15 cellular contexts compared by ENCODE assay signal in genomic region chr12:12685305-12685704, GRCh38. TPM values are rescaled to one million over a fixed set of nuclear protein-coding genes. Genes with fewer than 3 reads are reported as not detected.
DNase-seq lines count a peak whose midpoint lies in the region; ATAC-seq, FAIRE-seq and TF ChIP-seq lines count a peak whose summit lies in the region.
"Had no signal": no experiment of that assay in that cellular context is flagged by ENCODE, and none has a peak within 500 bp of the region (broad histone marks: within the 10 kb centered on the region; RNA-seq: fewer than 3 reads in every experiment).

No MANE protein-coding gene starts in this region.

- WGBS in mesendoderm (ENCODE audit: extremely low coverage, insufficient coverage, low lambda C conversion rate) = no CpG with 5 or more reads among the region's 4 CpGs

- H3K4me1 ChIP-seq in astrocyte (ENCODE audit: insufficient read depth, low read length) (peaks cover 3% of the 10 kb centered on the region), mesendoderm (ENCODE audit: control insufficient read depth, low read depth, low read length) (peaks cover 4% of the 10 kb centered on the region)
- H3K4me1 ChIP-seq: HAP-1 had no signal

- peaks cover 4% of the 10 kb centered on the region for H3K79me1 ChIP-seq in mesendoderm (ENCODE audit: low read length)

- DNase-seq in DMS79 treated with DMSO at 0.1 percent for 48 hours (lab: John Stamatoyannopoulos, UW) = peak; percentile 87
- peak; percentile 54 for DNase-seq in NCI-H1417 treated with DMSO at 0.1 percent for 48 hours (lab: John Stamatoyannopoulos, UW)
- DNase-seq in astrocyte (ENCODE audit: low read depth) = no peak
- DNase-seq in mesendoderm = peak; percentile 64
- DNase-seq in nephron progenitor cell = no peak
- DNase-seq in RKO (ENCODE audit: low spot score) = no peak
- no peak for DNase-seq in NK-92 treated with Interleukin-12 subunit alpha and Interleukin-12 subunit beta, amount 100 ng/mL, for 24 hours (lab: John Stamatoyannopoulos, UW)
- DNase-seq: activated CD4-positive, alpha-beta T cell treated with anti-CD3 and anti-CD28 coated beads, Interleukin-2, amount 50 U/mL, for 4 hours; activated gamma-delta T cell; MM.1S; T-helper 9 cell had no signal

- H3K9me3 ChIP-seq in astrocyte (ENCODE audit: insufficient read depth, low read depth, low read length) = no peaks in the 10 kb centered on the region
- H3K9me3 ChIP-seq: HAP-1 had no signal

- no peak for ATAC-seq in HG02610 (IDR thresholded peaks at IDR 0.05; ENCODE audit: unreplicated experiment)

- H3K79me2 ChIP-seq in astrocyte (ENCODE audit: insufficient read depth, low read length) (no peaks in the 10 kb centered on the region), mesendoderm (ENCODE audit: control insufficient read depth, insufficient read depth, low read length) (no peaks in the 10 kb centered on the region)

- no peak overlapping the region for H3K4ac ChIP-seq in mesendoderm (ENCODE audit: low read depth, low read length)

- H4K20me1 ChIP-seq in astrocyte (ENCODE audit: insufficient read depth, low read length) = no peaks in the 10 kb centered on the region

- H3K4me2 ChIP-seq in astrocyte (ENCODE audit: low read length) (no peak overlapping the region), mesendoderm (ENCODE audit: low read length) (no peak overlapping the region)

- H3K4me3 ChIP-seq in astrocyte (ENCODE audit: insufficient read depth, low read depth, low read length) (no peak overlapping the region), mesendoderm (ENCODE audit: low read length) (no peak overlapping the region)
- H3K4me3 ChIP-seq: HAP-1 had no signal

- no peak for FAIRE-seq in astrocyte (lab: Jason Lieb, UNC)

- H3K36me3 ChIP-seq in astrocyte (ENCODE audit: insufficient read depth, low read length) (no peaks in the 10 kb centered on the region), mesendoderm (ENCODE audit: control insufficient read depth, insufficient read depth, low read length) (no peaks in the 10 kb centered on the region)
- H3K36me3 ChIP-seq: HAP-1 had no signal

- TF ChIP-seq CTCF in astrocyte (IDR thresholded peaks at IDR 0.05; ENCODE audit: insufficient read depth, low read depth, low read length) (no peak), nephron progenitor cell (IDR thresholded peaks at IDR 0.05) (no peak)

- H3K27me3 Mint-ChIP-seq in astrocyte (ENCODE audit: low read depth, unreplicated experiment) (no peaks in the 10 kb centered on the region), nephron progenitor cell (ENCODE audit: low read depth, poor library complexity) (no peaks in the 10 kb centered on the region)

- H3K36me3 Mint-ChIP-seq in astrocyte (ENCODE audit: low read depth, unreplicated experiment) (no peaks in the 10 kb centered on the region), nephron progenitor cell (ENCODE audit: low read depth) (no peaks in the 10 kb centered on the region)

- H3K9me3 Mint-ChIP-seq in astrocyte (ENCODE audit: unreplicated experiment) (no peaks in the 10 kb centered on the region), nephron progenitor cell (no peaks in the 10 kb centered on the region)

- H3K56ac ChIP-seq in mesendoderm (ENCODE audit: low read length) = no peak overlapping the region

- H3K18ac ChIP-seq in mesendoderm (ENCODE audit: low read length) = no peak overlapping the region

- no peak overlapping the region for H2AK5ac ChIP-seq in mesendoderm (ENCODE audit: low read length)

- H4K5ac ChIP-seq in mesendoderm (ENCODE audit: low read length) = no peak overlapping the region

- H2BK120ac ChIP-seq in mesendoderm (ENCODE audit: low read depth, low read length) = no peak overlapping the region

- H3K23ac ChIP-seq in mesendoderm (ENCODE audit: low read length) = no peak overlapping the region

- no peak overlapping the region for H2BK5ac ChIP-seq in mesendoderm (ENCODE audit: low read length)

- no peak overlapping the region for H3K9ac ChIP-seq in astrocyte (ENCODE audit: low read length)
- no peak overlapping the region for H3K9ac ChIP-seq in mesendoderm (ENCODE audit: low read length)

- H3K27ac Mint-ChIP-seq in astrocyte (ENCODE audit: unreplicated experiment) = no peak overlapping the region
- no peak overlapping the region for H3K27ac Mint-ChIP-seq in nephron progenitor cell

- H2AFZ ChIP-seq in astrocyte (ENCODE audit: low read depth, low read length) = no peak overlapping the region

- H3K27ac ChIP-seq in astrocyte (ENCODE audit: low read depth, low read length) = no peak overlapping the region
- no peak overlapping the region for H3K27ac ChIP-seq in mesendoderm (ENCODE audit: low read depth, low read length)

- H3K4me3 Mint-ChIP-seq in astrocyte (ENCODE audit: unreplicated experiment) = peak overlapping the region; percentile 52
- H3K4me3 Mint-ChIP-seq in nephron progenitor cell = no peak overlapping the region

- H2BK15ac ChIP-seq in mesendoderm (replicated peaks; ENCODE audit: low read depth) = no peak overlapping the region

- H3K4me1 Mint-ChIP-seq in astrocyte (ENCODE audit: low read depth, unreplicated experiment) = no peaks in the 10 kb centered on the region
- peaks cover 30% of the 10 kb centered on the region for H3K4me1 Mint-ChIP-seq in nephron progenitor cell

- H4K8ac ChIP-seq in mesendoderm (ENCODE audit: low read depth, low read length) = no peak overlapping the region

- H3K27me3 ChIP-seq in astrocyte (ENCODE audit: insufficient read depth, low read length) (peaks cover 10% of the 10 kb centered on the region), mesendoderm (ENCODE audit: insufficient read depth, low read length, poor library complexity) (no peaks in the 10 kb centered on the region)

RNA-seq across cellular contexts. Expression of gene GPR19, which starts 10.7 kb away (rescaled TPM):
- total RNA-seq in astrocyte = 2.8 and 4.3 TPM in 2 replicates
- polyA plus RNA-seq in mesendoderm (2013, experiment 1 of 2) = 10.5 TPM
- polyA plus RNA-seq in mesendoderm (2013, experiment 2 of 2) = 10.0 TPM
- total RNA-seq: cardiac septum, fibroblast of lung had no signal

RNA-seq across cellular contexts. Expression of gene CDKN1B, which starts 31.9 kb away (rescaled TPM):
- 13.4 and 16.7 TPM in 2 replicates for total RNA-seq in astrocyte
- 7.9 TPM for polyA plus RNA-seq in mesendoderm (2013, experiment 1 of 2)
- 7.8 TPM for polyA plus RNA-seq in mesendoderm (2013, experiment 2 of 2)

Comparison
In these comparisons a context has a peak if more than half of its experiments do, and no peak if none do; other contexts are left out.
1. DNase-seq: peak in DMS79 treated with DMSO at 0.1 percent for 48 hours (single experiment), NCI-H1417 treated with DMSO at 0.1 percent for 48 hours (single experiment) and mesendoderm (single experiment); none in astrocyte (single experiment), nephron progenitor cell (single experiment), RKO (single experiment) and NK-92 treated with Interleukin-12 subunit alpha and Interleukin-12 subunit beta, amount 100 ng/mL, for 24 hours (single experiment).